21 cellular contexts compared by ENCODE assay signal in the genomic region with DNA sequence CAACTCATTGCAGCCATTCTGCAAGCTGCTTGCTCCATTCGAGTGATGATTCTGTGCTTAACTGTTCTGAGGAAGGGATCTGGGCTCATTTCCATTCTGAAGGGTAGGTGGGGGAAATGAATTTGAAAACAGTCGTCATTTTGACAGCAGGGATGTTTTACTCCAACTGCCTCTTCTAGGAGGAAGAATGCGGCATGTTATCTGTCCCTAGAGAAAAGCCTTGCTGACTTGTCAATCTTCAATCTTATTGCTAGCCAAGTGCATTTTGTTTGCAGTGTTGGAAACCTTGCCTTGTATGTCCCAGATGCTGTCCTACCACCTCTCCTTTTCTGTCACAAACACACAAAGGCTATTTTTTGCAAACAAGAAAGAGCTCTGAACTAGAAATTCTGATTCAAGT.
"Had no signal": no experiment of that assay in that cellular context is flagged by ENCODE, and none has a peak within 500 bp of the region (broad histone marks: within the 10 kb centered on the region; RNA-seq: fewer than 3 reads in every experiment).

No MANE protein-coding gene starts in this region.

- DNase-seq: effector CD4-positive, alpha-beta T cell; endodermal cell; erythroblast; foreskin keratinocyte; head of caudate nucleus; hippocampal formation; kidney glomerular epithelial cell; mesendoderm; naive B cell; nephron progenitor cell; psoas muscle; spleen; stimulated activated CD4-positive, alpha-beta T cell treated with anti-CD3 and anti-CD28 coated beads, Interleukin-15, amount 100 ng/mL, for 24 hours; stimulated activated CD4-positive, alpha-beta T cell treated with anti-CD3 and anti-CD28 coated beads, Interleukin-1b, Interleukin-23, amount 100 ng/mL, for 48 hours; stimulated activated CD4-positive, alpha-beta T cell treated with anti-CD3 and anti-CD28 coated beads, Interleukin-4, amount 100 ng/mL, for 24 hours; tibial artery; upper lobe of left lung; uterus had no signal

- H3K4me1 ChIP-seq: foreskin keratinocyte, psoas muscle, spleen, tibial artery, upper lobe of left lung, uterus had no signal

- FAIRE-seq: endothelial cell of umbilical vein, islet of Langerhans had no signal

- H3K9me3 ChIP-seq: neutrophil, psoas muscle, uterus had no signal

- H3K4me3 ChIP-seq: psoas muscle, spleen, tibial artery, upper lobe of left lung, uterus had no signal

- H3K36me3 ChIP-seq: neutrophil, spleen, tibial artery, upper lobe of left lung, uterus had no signal

- H3K27ac ChIP-seq: foreskin keratinocyte, neutrophil, psoas muscle, spleen, tibial artery, upper lobe of left lung, uterus had no signal

- H3K27me3 ChIP-seq: foreskin keratinocyte, neutrophil, spleen, tibial artery, upper lobe of left lung, uterus had no signal
